8 cellular contexts compared by ENCODE assay signal in genomic region chr9:128947423-128948310, GRCh38. TPM values are rescaled to one million over a fixed set of nuclear protein-coding genes. Genes with fewer than 3 reads are reported as not detected.
DNase-seq lines count a peak whose midpoint lies in the region; TF ChIP-seq lines count a peak whose summit lies in the region.

TSS of gene DOLK (minus strand) at chr9:128947603. CDS start at chr9:128947303, 300 bp downstream.
TSS of gene NUP188 (plus strand) at chr9:128947699. CDS start at chr9:128947720, 21 bp downstream.

- H3K4me3 ChIP-seq in HFF-Myc (replicated peaks; ENCODE audit: low read depth, low read length), result peak within 1 kb of the TSS; percentile 96
- peak within 1 kb of the TSS; percentile 79 to 99 for H3K4me3 ChIP-seq in SK-N-SH (ENCODE audit: low read depth in 2 of 2, low read length in 1 of 2)
- H3K4me3 ChIP-seq in suprapubic skin, result peak within 1 kb of the TSS; percentile 98

- H3K36me3 ChIP-seq in SK-N-SH (replicated peaks in 1 of 2; ENCODE audit: control insufficient read depth in 1 of 2, insufficient read depth in 2 of 2, low read length in 1 of 2) (peaks cover 14 to 29% of the 10 kb centered on the region in 2 experiments), suprapubic skin (peaks cover 18% of the 10 kb centered on the region)

- H4K20me1 ChIP-seq in SK-N-SH (ENCODE audit: insufficient read depth), result no peaks in the 10 kb centered on the region

- H3K9me3 ChIP-seq in SK-N-SH, result no peaks in the 10 kb centered on the region
- H3K9me3 ChIP-seq in suprapubic skin, result no peaks in the 10 kb centered on the region

- POLR2A ChIA-PET in SK-N-SH (lab: Yijun Ruan, JAX), result interaction anchor here (1.0 kb wide), 1 partner anchor 11 kb away, joined by 3 read pairs; no protein-coding TSS in a partner anchor

- peaks cover 20% of the 10 kb centered on the region for H3F3A ChIP-seq in SK-N-SH (replicated peaks; ENCODE audit: insufficient read depth)

- H3K27ac ChIP-seq in SK-N-SH (ENCODE audit: low read depth in 2 of 2, low read length in 1 of 2) (peak within 1 kb of the TSS; percentile 78 to 94), suprapubic skin (peak within 1 kb of the TSS; percentile 97)

- no peak for TF ChIP-seq RAD21 in SK-N-SH (IDR thresholded peaks at IDR 0.05; ENCODE audit: low read length)

- peak within 1 kb of the TSS; percentile 99 for H3K4me2 ChIP-seq in SK-N-SH

- WGBS in SK-N-SH (ENCODE audit: low lambda C conversion rate), result 1% methylated on average over 52 of the region's 95 CpGs
- WGBS in suprapubic skin, result under 1% methylated on average over 58 of the region's 95 CpGs

- H3K4me1 ChIP-seq in SK-N-SH (ENCODE audit: control insufficient read depth in 1 of 2, insufficient read depth in 2 of 2, low read depth in 1 of 2, low read length in 1 of 2) (peaks cover 0 to 10% of the 10 kb centered on the region in 2 experiments; a peak in 2 of 4 replicates), suprapubic skin (peaks cover 26% of the 10 kb centered on the region)

- H2AFZ ChIP-seq in SK-N-SH (ENCODE audit: low read depth), result peak within 1 kb of the TSS; percentile 98

- H3K9me2 ChIP-seq in SK-N-SH, result no peaks in the 10 kb centered on the region

- peak in 1 of 2 donors; percentile 91 for TF ChIP-seq POLR2A in suprapubic skin (IDR thresholded peaks at IDR 0.05)

- H3K9ac ChIP-seq in SK-N-SH, result peak within 1 kb of the TSS; percentile 96

- CTCF ChIA-PET in SK-N-SH (lab: Yijun Ruan, JAX), result interaction anchor here (1.0 to 1.1 kb wide), 2 partner anchors 37 to 65 kb away, joined by 3 read pairs; no protein-coding TSS in a partner anchor

- TF ChIP-seq CTCF in HFF-Myc (IDR thresholded peaks at IDR 0.05; ENCODE audit: low read depth, low read length, missing control alignments) (no peak), SK-N-SH (IDR thresholded peaks at IDR 0.05) (no peak), suprapubic skin (IDR thresholded peaks at IDR 0.05) (no peak)

- H3K27me3 ChIP-seq in SK-N-SH (ENCODE audit: insufficient read depth) (no peaks in the 10 kb centered on the region), suprapubic skin (no peaks in the 10 kb centered on the region)

- H3K79me2 ChIP-seq in SK-N-SH (ENCODE audit: insufficient read depth), result peaks cover 40% of the 10 kb centered on the region

- TF ChIP-seq EP300 in SK-N-SH (IDR thresholded peaks at IDR 0.05; ENCODE audit: borderline replicate concordance in 1 of 2, low read depth in 1 of 2, low read length in 1 of 2) (no peak), suprapubic skin (IDR thresholded peaks at IDR 0.05) (no peak)

- DNase-seq in GM04504 (ENCODE audit: low read depth) (peak; percentile 83), HFF-Myc (ENCODE audit: extremely low read depth, low read depth) (peak; percentile 60), NAMALWA (ENCODE audit: low spot score) (peak; percentile 96), SK-N-SH (peak; percentile 100), globus pallidus (ENCODE audit: low spot score) (peak; percentile 90), occipital lobe (lab: John Stamatoyannopoulos, UW) (peak; percentile 94), suprapubic skin (ENCODE audit: low spot score in 2 of 2) (peak; percentile 97 to 99)
- DNase-seq in activated naive CD4-positive, alpha-beta T cell treated with anti-CD3 and anti-CD28 coated beads, Interleukin-2, amount 50 U/mL, for 16 hours, result peak; percentile 99

TF ChIP-seq in SK-N-SH, 30 proteins besides CTCF, POLR2A, EP300 and RAD21:
- TF ChIP-seq FOSL2 (IDR thresholded peaks at IDR 0.05; ENCODE audit: borderline replicate concordance, low read depth), result no peak
- TF ChIP-seq FOXJ3 (CRISPR knock-in tag; IDR thresholded peaks at IDR 0.05), result no peak
- peak; percentile 97 for TF ChIP-seq USF2 (IDR thresholded peaks at IDR 0.05; ENCODE audit: borderline replicate concordance, low read depth, low read length)
- TF ChIP-seq POLR2AphosphoS5 (IDR thresholded peaks at IDR 0.05; ENCODE audit: low read depth, low read length), result peak; percentile 91; the same call in 1 of the 2 replicates
- no peak for TF ChIP-seq PBX3 (IDR thresholded peaks at IDR 0.05)
- peak; percentile 68; the same call in 1 of the 2 replicates for TF ChIP-seq SIN3A (IDR thresholded peaks at IDR 0.05; ENCODE audit: borderline replicate concordance, low read depth, low read length)
- TF ChIP-seq USF1 (IDR thresholded peaks at IDR 0.05; ENCODE audit: borderline replicate concordance, low read depth), result peak; percentile 99
- no peak for TF ChIP-seq CHD2 (IDR thresholded peaks at IDR 0.05; ENCODE audit: low read length, partially characterized antibody)
- TF ChIP-seq YY1 (IDR thresholded peaks at IDR 0.05; ENCODE audit: low read depth), result peak; percentile 95
- TF ChIP-seq FOXM1 (IDR thresholded peaks at IDR 0.05; ENCODE audit: low read depth), result no peak
- no peak for TF ChIP-seq NRF1 (IDR thresholded peaks at IDR 0.05; ENCODE audit: low read depth, low read length)
- peak; percentile 71 for TF ChIP-seq MXI1 (IDR thresholded peaks at IDR 0.05; ENCODE audit: low read depth, low read length)
- TF ChIP-seq NFIC (IDR thresholded peaks at IDR 0.05; ENCODE audit: borderline replicate concordance), result peak; percentile 17; the same call in 1 of the 2 replicates
- TF ChIP-seq MEF2A (IDR thresholded peaks at IDR 0.05; ENCODE audit: borderline replicate concordance, low read depth), result no peak
- TF ChIP-seq TAF1 (IDR thresholded peaks at IDR 0.05; ENCODE audit: borderline replicate concordance, low read depth, low read length), result peak; percentile 98
- peak; percentile 44; the same call in 1 of the 2 replicates for TF ChIP-seq MAX (IDR thresholded peaks at IDR 0.05; ENCODE audit: low read depth)
- TF ChIP-seq REST (IDR thresholded peaks at IDR 0.05; ENCODE audit: low read depth, low read length), result peak; percentile 38; the same call in 1 of the 2 replicates
TF ChIP-seq in SK-N-SH: peak in this region for 10.

RNA-seq across cellular contexts. Expression of gene DOLK, which starts in this region (rescaled TPM):
- 23.1 and 31.7 TPM in 2 replicates for polyA plus RNA-seq in SK-N-SH (2012; rRNA removed)
- polyA plus RNA-seq in SK-N-SH (2012; cell fraction: cytosol; rRNA removed), result 15.8 and 23.1 TPM in 2 replicates
- 12.1 and 15.0 TPM in 2 replicates for polyA plus RNA-seq in SK-N-SH (2012; cell fraction: nucleus; rRNA removed)
- total RNA-seq in occipital lobe, result 14.7 TPM
- 10 to 100 TPM in 3 of 4 donors, 1 to 10 TPM in 1; 5.2 to 12.7 (median 10.8) TPM for total RNA-seq in suprapubic skin

RNA-seq across cellular contexts. Expression of gene NUP188, which starts in this region (rescaled TPM):
- 41.5 and 49.5 TPM in 2 replicates for polyA plus RNA-seq in SK-N-SH (2012; rRNA removed)
- 19.7 and 29.6 TPM in 2 replicates for polyA plus RNA-seq in SK-N-SH (2012; cell fraction: cytosol; rRNA removed)
- 74.3 and 77.1 TPM in 2 replicates for polyA plus RNA-seq in SK-N-SH (2012; cell fraction: nucleus; rRNA removed)
- total RNA-seq in occipital lobe (17.8 TPM), suprapubic skin (100 to 1,000 TPM in 1 of 4 donors, 10 to 100 TPM in 3; 53.6 to 104 (median 60.6) TPM)

Comparison
In these comparisons a context has a peak if more than half of its experiments do, and no peak if none do; other contexts are left out.
1. Peak in every context shown above with its lines: DNase-seq, H3K4me3 ChIP-seq and H3K27ac ChIP-seq.